In genomic region chr4:19177616-19178015, GRCh38 we compare ENCODE assay signal across 17 cellular contexts.
A peak's percentile ranks its signal among the peaks of the same experiment; 100 is the strongest.
DNase-seq lines count a peak whose midpoint lies in the region; ATAC-seq and TF ChIP-seq lines count a peak whose summit lies in the region.
"Had no signal": no experiment of that assay in that cellular context is flagged by ENCODE, and none has a peak within 500 bp of the region (broad histone marks: within the 10 kb centered on the region; RNA-seq: fewer than 3 reads in every experiment).

No MANE protein-coding gene starts in this region.

- no peak overlapping the region for H2BK5ac ChIP-seq in IMR-90 (ENCODE audit: low read depth, low read length, poor library complexity, severe bottlenecking)

- H4K8ac ChIP-seq in IMR-90 (ENCODE audit: low read depth in 2 of 2, low read length in 2 of 2) = no peak overlapping the region

- H3K4me3 Mint-ChIP-seq in T-helper 2 cell treated with Interferon-gamma antibody and Interleukin-4, amounts not matched to agents 5 μg/mL and 100 μg/mL, for 36 hours = no peak overlapping the region
- H3K4me3 Mint-ChIP-seq: CD4-positive, alpha-beta memory T cell had no signal

- no peaks in the 10 kb centered on the region for H3K36me3 Mint-ChIP-seq in T-helper 2 cell treated with Interferon-gamma antibody and Interleukin-4, amounts not matched to agents 5 μg/mL and 100 μg/mL, for 36 hours (ENCODE audit: low read depth)
- H3K36me3 Mint-ChIP-seq: CD4-positive, alpha-beta memory T cell had no signal

- no peaks in the 10 kb centered on the region for H3K27me3 Mint-ChIP-seq in T-helper 2 cell treated with Interferon-gamma antibody and Interleukin-4, amounts not matched to agents 5 μg/mL and 100 μg/mL, for 36 hours (ENCODE audit: low read depth)
- H3K27me3 Mint-ChIP-seq: CD4-positive, alpha-beta memory T cell had no signal

- no peak overlapping the region for H3K9ac ChIP-seq in IMR-90 (ENCODE audit: low read depth, low read length)

- H3K9me1 ChIP-seq in IMR-90 (ENCODE audit: insufficient read depth, low read length) = no peaks in the 10 kb centered on the region

- no peak overlapping the region for H4K91ac ChIP-seq in IMR-90 (ENCODE audit: insufficient read depth, low read depth, low read length)

- no peak overlapping the region for H2AFZ ChIP-seq in IMR-90 (replicated peaks; ENCODE audit: low read length, poor library complexity)

- no peak for ATAC-seq in IMR-90 (ENCODE audit: low read depth)
- ATAC-seq in HG03045 (IDR thresholded peaks at IDR 0.05; ENCODE audit: unreplicated experiment) = no peak
- ATAC-seq: GM12878, HCT116 had no signal

- dilution Hi-C loops in IMR-90 (cut with HindIII; ENCODE audit: low sequenced_read_pairs, unreplicated experiment) = no loop called here

- H2AK5ac ChIP-seq in IMR-90 (ENCODE audit: low read depth, low read length) = no peak overlapping the region

- H3K79me1 ChIP-seq in IMR-90 (ENCODE audit: low read depth in 1 of 2, low read length in 2 of 2) = no peaks in the 10 kb centered on the region

- no peak overlapping the region for H2BK120ac ChIP-seq in IMR-90 (ENCODE audit: low read depth, low read length)

- no peak for TF ChIP-seq RAD21 in IMR-90 (IDR thresholded peaks at IDR 0.05; ENCODE audit: low read length)

- H3K36me3 ChIP-seq in IMR-90 (ENCODE audit: control insufficient read depth, insufficient read depth, low read length) = no peaks in the 10 kb centered on the region
- no peaks in the 10 kb centered on the region for H3K36me3 ChIP-seq in brain microvascular endothelial cell (replicated peaks)
- H3K36me3 ChIP-seq: BE2C, MG63 had no signal

- no peak overlapping the region for H3K27ac Mint-ChIP-seq in T-helper 2 cell treated with Interferon-gamma antibody and Interleukin-4, amounts not matched to agents 5 μg/mL and 100 μg/mL, for 36 hours
- H3K27ac Mint-ChIP-seq: CD4-positive, alpha-beta memory T cell had no signal

- POLR2A ChIA-PET in IMR-90 (lab: Charles Lee; ENCODE audit: unreplicated experiment) = no interaction called here

- no peak overlapping the region for H3K4ac ChIP-seq in IMR-90 (ENCODE audit: low read depth, low read length)

- H3K4me2 ChIP-seq in IMR-90 (ENCODE audit: low read depth, low read length) = no peak overlapping the region

- intact Hi-C loops in IMR-90 (cut with micrococcal nuclease) = no loop called here

- no peaks in the 10 kb centered on the region for H4K20me1 ChIP-seq in IMR-90 (ENCODE audit: insufficient read depth, low read length)

- no peak for TF ChIP-seq CTCF in IMR-90 (conservative IDR thresholded peaks at IDR 0.05; ENCODE audit: low read depth, low read length)
- TF ChIP-seq CTCF in brain microvascular endothelial cell (IDR thresholded peaks at IDR 0.05; ENCODE audit: low read depth, low read length, missing control alignments) = no peak
- no peak for TF ChIP-seq CTCF in foreskin fibroblast (IDR thresholded peaks at IDR 0.05; ENCODE audit: low read depth, low read length)

- H3K4me3 ChIP-seq in IMR-90 (ENCODE audit: insufficient read depth, low read depth, low read length) (no peak overlapping the region), brain microvascular endothelial cell (ENCODE audit: low read depth, low read length) (no peak overlapping the region), foreskin fibroblast (ENCODE audit: low read depth in 1 of 2, low read length in 2 of 2) (no peak overlapping the region)
- H3K4me3 ChIP-seq: GM12878, MG63 had no signal

- no peak overlapping the region for H2AK9ac ChIP-seq in IMR-90 (replicated peaks; ENCODE audit: low read depth, low read length, poor library complexity)

- H3K56ac ChIP-seq in IMR-90 (ENCODE audit: extremely low read depth, insufficient read depth, low read length) = no peak overlapping the region

- peaks cover 27% of the 10 kb centered on the region for H3K9me3 Mint-ChIP-seq in T-helper 2 cell treated with Interferon-gamma antibody and Interleukin-4, amounts not matched to agents 5 μg/mL and 100 μg/mL, for 36 hours

- H2BK15ac ChIP-seq in IMR-90 (ENCODE audit: low read depth, low read length) = no peak overlapping the region

- CTCF ChIA-PET in IMR-90 (lab: Yijun Ruan, JAX) = no interaction called here

- H3K14ac ChIP-seq in IMR-90 (replicated peaks; ENCODE audit: low read depth, low read length) = no peak overlapping the region

- no peaks in the 10 kb centered on the region for H3K4me1 ChIP-seq in IMR-90 (ENCODE audit: control insufficient read depth, insufficient read depth, low read length)
- H3K4me1 ChIP-seq: BE2C had no signal

- H3K9me3 ChIP-seq in IMR-90 (ENCODE audit: control insufficient read depth, insufficient read depth, low read length) = no peaks in the 10 kb centered on the region
- H3K9me3 ChIP-seq: BE2C, MG63 had no signal

- no peak overlapping the region for H2BK20ac ChIP-seq in IMR-90 (ENCODE audit: low read depth, low read length)

- H3K27me3 ChIP-seq in IMR-90 (ENCODE audit: control insufficient read depth, insufficient read depth, low read length) (no peaks in the 10 kb centered on the region), brain microvascular endothelial cell (replicated peaks) (no peaks in the 10 kb centered on the region)
- H3K27me3 ChIP-seq: BE2C, MG63 had no signal

- no peak overlapping the region for H4K5ac ChIP-seq in IMR-90 (ENCODE audit: low read depth, low read length)

- DNase-seq in ELR (ENCODE audit: low read depth) (peak; percentile 56), IMR-90 (peak; percentile 7), brain microvascular endothelial cell (peak; percentile 44), foreskin fibroblast (peak; percentile 10 to 42), NCI-H2171 treated with DMSO at 0.1 percent for 48 hours (lab: John Stamatoyannopoulos, UW) (no peak)
- DNase-seq in T-helper 2 cell treated with Interferon-gamma antibody and Interleukin-4, amounts not matched to agents 5 μg/mL and 100 μg/mL, for 36 hours (ENCODE audit: low spot score) = no peak
- DNase-seq: BE2C; CD4-positive, alpha-beta memory T cell; KBM-7; MG63; NCI-H1092 treated with DMSO at 0.1 percent for 48 hours; NCI-H1694; NCI-H2107; RPMI8226 had no signal

- TF ChIP-seq POLR2A in IMR-90 (IDR thresholded peaks at IDR 0.05; ENCODE audit: low read depth, low read length) = no peak

- H3K27ac ChIP-seq in IMR-90 (ENCODE audit: insufficient read depth, low read length) (no peak overlapping the region), brain microvascular endothelial cell (no peak overlapping the region)

- in situ Hi-C loops in IMR-90 (cut with MboI; ENCODE audit: low sequenced_read_pairs) = no loop called here
- in situ Hi-C loops in brain microvascular endothelial cell (cut with HindIII; ENCODE audit: low pct_ligation_motif_present, low sequenced_read_pairs) = no loop called here

- H3K18ac ChIP-seq in IMR-90 (ENCODE audit: low read depth, low read length) = no peak overlapping the region

- no CpG with 5 or more reads among the region's 4 CpGs for WGBS in IMR-90 (ENCODE audit: extremely low coverage in 2 of 2, insufficient read length in 1 of 2), 2 experiments

- no peak overlapping the region for H3K23ac ChIP-seq in IMR-90 (ENCODE audit: low read depth, low read length)

- BruUV-seq in IMR-90 (replicated peaks; lab: Mats Ljungman, UMichigan) = no TSS peak

- no peaks in the 10 kb centered on the region for H3K4me1 Mint-ChIP-seq in T-helper 2 cell treated with Interferon-gamma antibody and Interleukin-4, amounts not matched to agents 5 μg/mL and 100 μg/mL, for 36 hours (ENCODE audit: low read depth)
- H3K4me1 Mint-ChIP-seq: CD4-positive, alpha-beta memory T cell had no signal

TF ChIP-seq in IMR-90, 13 proteins besides CTCF, POLR2A, EP300 and RAD21:
- TF ChIP-seq MAZ (IDR thresholded peaks at IDR 0.05; ENCODE audit: borderline replicate concordance, low read depth, low read length) = no peak
- no peak for TF ChIP-seq MAFK (IDR thresholded peaks at IDR 0.05; ENCODE audit: low read depth, low read length)
- no peak for TF ChIP-seq MXI1 (IDR thresholded peaks at IDR 0.05; ENCODE audit: borderline replicate concordance, low read depth, low read length)
- no peak for TF ChIP-seq NFE2L2 (IDR thresholded peaks at IDR 0.05; ENCODE audit: low read depth, low read length)
- TF ChIP-seq USF2 (IDR thresholded peaks at IDR 0.05; ENCODE audit: low read depth, low read length) = no peak
- TF ChIP-seq ELK1 (IDR thresholded peaks at IDR 0.05; ENCODE audit: borderline replicate concordance, low read depth, low read length) = no peak
- no peak for TF ChIP-seq BHLHE40 (IDR thresholded peaks at IDR 0.05; ENCODE audit: low read depth, low read length)
- no peak for TF ChIP-seq FOS (IDR thresholded peaks at IDR 0.05; ENCODE audit: low read depth, low read length)
- TF ChIP-seq CEBPB (IDR thresholded peaks at IDR 0.05; ENCODE audit: low read depth, low read length) = no peak
- TF ChIP-seq RFX5 (IDR thresholded peaks at IDR 0.05; ENCODE audit: low read depth, low read length) = no peak
TF ChIP-seq in IMR-90: peak in this region for 0.

Comparison
In these comparisons a context has a peak if more than half of its experiments do, and no peak if none do; other contexts are left out.
1. DNase-seq: peak in ELR (single experiment), IMR-90 (single experiment), brain microvascular endothelial cell (single experiment) and foreskin fibroblast (2 of 2); none in T-helper 2 cell treated with Interferon-gamma antibody and Interleukin-4, amounts not matched to agents 5 μg/mL and 100 μg/mL, for 36 hours (single experiment) and NCI-H2171 treated with DMSO at 0.1 percent for 48 hours (single experiment).